17 cellular contexts compared by ENCODE assay signal in genomic region chr12:123083661-123084571, GRCh38.
A peak's percentile ranks its signal among the peaks of the same experiment; 100 is the strongest.
DNase-seq lines count a peak whose midpoint lies in the region; ATAC-seq and TF ChIP-seq lines count a peak whose summit lies in the region.
"Had no signal": no experiment of that assay in that cellular context is flagged by ENCODE, and none has a peak within 500 bp of the region (broad histone marks: within the 10 kb centered on the region; RNA-seq: fewer than 3 reads in every experiment).

No MANE protein-coding gene starts in this region.

- H3K4me1 Mint-ChIP-seq in activated naive CD4-positive, alpha-beta T cell treated with anti-CD3 and anti-CD28 coated beads, Interleukin-2, amount 10 ng/mL, durations not matched to agents 7 days and 5 days, result peaks cover 8% of the 10 kb centered on the region

- CTCF ChIA-PET in activated naive CD4-positive, alpha-beta T cell treated with anti-CD3 and anti-CD28 coated beads, Interleukin-2, amount 10 ng/mL, durations not matched to agents 7 days and 5 days (lab: Charles Lee), result interaction anchor here (0.9 kb wide), 1 partner anchor 9 kb away, joined by 3 read pairs; no protein-coding TSS in a partner anchor

- H3K4me1 ChIP-seq in thymus (ENCODE audit: control insufficient read depth, insufficient read depth, low read length), result peaks cover 84% of the 10 kb centered on the region
- H3K4me1 ChIP-seq in foreskin keratinocyte, result peaks cover 11% of the 10 kb centered on the region

- peak overlapping the region; percentile 14 to 53 for H3K27ac Mint-ChIP-seq in activated naive CD4-positive, alpha-beta T cell treated with anti-CD3 and anti-CD28 coated beads, Interleukin-2, amount 50 U/mL, for 72 hours
- H3K27ac Mint-ChIP-seq in activated naive CD4-positive, alpha-beta T cell treated with anti-CD3 and anti-CD28 coated beads, Interleukin-2, amount 10 ng/mL, durations not matched to agents 7 days and 5 days, result no peak overlapping the region
- H3K27ac Mint-ChIP-seq: T-helper 1 cell treated with Interleukin-12 subunit alpha and Interleukin-12 subunit beta and Interleukin-4 antibody, amounts not matched to agents 30 μg/mL and 1 μg/mL, for 36 hours had no signal

- no peaks in the 10 kb centered on the region for H3K9me3 ChIP-seq in thymus (ENCODE audit: control insufficient read depth)
- H3K9me3 ChIP-seq: tibial nerve had no signal

- H3K36me3 ChIP-seq in thymus (ENCODE audit: control insufficient read depth, insufficient read depth), result peaks cover 11% of the 10 kb centered on the region
- H3K36me3 ChIP-seq: tibial nerve had no signal

- H3K36me3 Mint-ChIP-seq in activated naive CD4-positive, alpha-beta T cell treated with anti-CD3 and anti-CD28 coated beads, Interleukin-2, amount 50 U/mL, for 72 hours, result no peaks in the 10 kb centered on the region
- H3K36me3 Mint-ChIP-seq in activated naive CD4-positive, alpha-beta T cell treated with anti-CD3 and anti-CD28 coated beads, Interleukin-2, amount 10 ng/mL, durations not matched to agents 7 days and 5 days, result no peaks in the 10 kb centered on the region
- H3K36me3 Mint-ChIP-seq: immature natural killer cell had no signal

- no peaks in the 10 kb centered on the region for H3K27me3 Mint-ChIP-seq in activated naive CD4-positive, alpha-beta T cell treated with anti-CD3 and anti-CD28 coated beads, Interleukin-2, amount 10 ng/mL, durations not matched to agents 7 days and 5 days

- no peaks in the 10 kb centered on the region for H3K9me3 Mint-ChIP-seq in activated naive CD4-positive, alpha-beta T cell treated with anti-CD3 and anti-CD28 coated beads, Interleukin-2, amount 50 U/mL, for 72 hours
- no peaks in the 10 kb centered on the region for H3K9me3 Mint-ChIP-seq in activated naive CD4-positive, alpha-beta T cell treated with anti-CD3 and anti-CD28 coated beads, Interleukin-2, amount 10 ng/mL, durations not matched to agents 7 days and 5 days
- H3K9me3 Mint-ChIP-seq: immature natural killer cell; T-helper 1 cell treated with Interleukin-12 subunit alpha and Interleukin-12 subunit beta and Interleukin-4 antibody, amounts not matched to agents 30 μg/mL and 1 μg/mL, for 36 hours had no signal

- no peak for ATAC-seq in activated naive CD4-positive, alpha-beta T cell treated with anti-CD3 and anti-CD28 coated beads, Interleukin-2, amount 50 U/mL, for 72 hours
- peak; percentile 46 for ATAC-seq in HG03378 (IDR thresholded peaks at IDR 0.05; ENCODE audit: unreplicated experiment)
- no peak for ATAC-seq in foreskin keratinocyte
- ATAC-seq: HCT116 had no signal

- TF ChIP-seq CTCF in foreskin keratinocyte (conservative IDR thresholded peaks at IDR 0.05), result no peak

- H3K4me3 Mint-ChIP-seq in activated naive CD4-positive, alpha-beta T cell treated with anti-CD3 and anti-CD28 coated beads, Interleukin-2, amount 10 ng/mL, durations not matched to agents 7 days and 5 days, result no peak overlapping the region
- H3K4me3 Mint-ChIP-seq: immature natural killer cell; T-helper 1 cell treated with Interleukin-12 subunit alpha and Interleukin-12 subunit beta and Interleukin-4 antibody, amounts not matched to agents 30 μg/mL and 1 μg/mL, for 36 hours had no signal

- H3K4me3 ChIP-seq in thymus (ENCODE audit: low read length), result no peak overlapping the region
- H3K4me3 ChIP-seq: tibial nerve had no signal

- no peaks in the 10 kb centered on the region for H3K27me3 ChIP-seq in thymus (ENCODE audit: control insufficient read depth, insufficient read depth)
- no peaks in the 10 kb centered on the region for H3K27me3 ChIP-seq in foreskin keratinocyte
- H3K27me3 ChIP-seq: tibial nerve had no signal

- no peak for DNase-seq in activated naive CD4-positive, alpha-beta T cell treated with anti-CD3 and anti-CD28 coated beads, Interleukin-2, amount 50 U/mL, for 72 hours (ENCODE audit: low spot score in 2 of 2)
- no peak for DNase-seq in activated naive CD4-positive, alpha-beta T cell treated with anti-CD3 and anti-CD28 coated beads, Interleukin-2, amount 10 ng/mL, durations not matched to agents 7 days and 5 days
- DNase-seq in germinal center (ENCODE audit: low spot score), result peak; percentile 63
- DNase-seq in NCI-H526 treated with DMSO at 0.1 percent for 48 hours (lab: John Stamatoyannopoulos, UW), result no peak
- no peak for DNase-seq in foreskin keratinocyte
- no peak for DNase-seq in Ammon's horn (ENCODE audit: low spot score)
- DNase-seq: activated CD4-positive, alpha-beta T cell treated with anti-CD3 and anti-CD28 coated beads for 4 hours; activated T-cell treated with anti-CD3 and anti-CD28 coated beads, Interleukin-2, amount 50 U/mL, for 48 hours; aorta; immature natural killer cell; NCI-H2171; OCI-M1 had no signal

- 64% methylated on average over 11 of the region's 11 CpGs for WGBS in thymus

- H3K27ac ChIP-seq in thymus (ENCODE audit: low read depth) (peak overlapping the region; percentile 67), foreskin keratinocyte (no peak overlapping the region)
